10 cellular contexts compared by ENCODE assay signal in genomic region chr20:46399401-46399800, GRCh38. TPM values are rescaled to one million over a fixed set of nuclear protein-coding genes. Genes with fewer than 3 reads are reported as not detected.
DNase-seq lines count a peak whose midpoint lies in the region; ATAC-seq, FAIRE-seq and TF ChIP-seq lines count a peak whose summit lies in the region.
"Had no signal": no experiment of that assay in that cellular context is flagged by ENCODE, and none has a peak within 500 bp of the region (broad histone marks: within the 10 kb centered on the region; RNA-seq: fewer than 3 reads in every experiment).

No MANE protein-coding gene starts in this region.

- H3K9ac ChIP-seq in Loucy (ENCODE audit: low read depth, low read length, poor library complexity, severe bottlenecking), result no peak overlapping the region

- H3K4me1 Mint-ChIP-seq in CD14-positive monocyte (peaks cover 92% of the 10 kb centered on the region), WTC11 (peaks cover 22% of the 10 kb centered on the region)

- H3K9me3 ChIP-seq in Loucy (ENCODE audit: insufficient read depth, low read depth, low read length), result no peaks in the 10 kb centered on the region
- H3K9me3 ChIP-seq in osteoblast (ENCODE audit: low read depth, low read length), result no peaks in the 10 kb centered on the region

- DNase-seq in CD14-positive monocyte (ENCODE audit: low spot score), result no peak
- DNase-seq in osteoblast (ENCODE audit: insufficient read length, low spot score, missing footprints), result no peak
- DNase-seq in activated CD8-positive, alpha-beta memory T cell treated with anti-CD3 and anti-CD28 coated beads, Interleukin-2, amount 50 U/mL, for 4 hours, result no peak
- DNase-seq in D721Med (ENCODE audit: insufficient read length, low spot score), result no peak
- DNase-seq in WTC11 (ENCODE audit: low spot score), result no peak
- DNase-seq: brain microvascular endothelial cell, DMS79 treated with DMSO at 0.1 percent for 48 hours had no signal

- peaks cover 48% of the 10 kb centered on the region for H4K20me1 ChIP-seq in Loucy (ENCODE audit: insufficient read depth, low read length, poor library complexity, severe bottlenecking)
- peaks cover 18% of the 10 kb centered on the region for H4K20me1 ChIP-seq in osteoblast (ENCODE audit: insufficient read depth, low read length)

- no peak for FAIRE-seq in D721Med (lab: Jason Lieb, UNC)

- H3K36me3 Mint-ChIP-seq in CD14-positive monocyte (peaks cover 17 to 23% of the 10 kb centered on the region in 2 donors), WTC11 (peaks cover 4% of the 10 kb centered on the region; the same call in 1 of the 2 replicates)

- no peak overlapping the region for H3K4me3 ChIP-seq in Loucy (ENCODE audit: low read length, poor library complexity, severe bottlenecking)
- no peak overlapping the region for H3K4me3 ChIP-seq in osteoblast (ENCODE audit: insufficient read depth, low read length)

- no peaks in the 10 kb centered on the region for H3K27me3 Mint-ChIP-seq in CD14-positive monocyte (ENCODE audit: low read depth in 3 of 3)
- H3K27me3 Mint-ChIP-seq in WTC11 (ENCODE audit: low read depth), result no peaks in the 10 kb centered on the region

- H3K27ac Mint-ChIP-seq in CD14-positive monocyte, result peak overlapping the region; percentile 83 to 94 (median 88)
- H3K27ac Mint-ChIP-seq in WTC11, result no peak overlapping the region; the same call in 1 of the 2 replicates

- H3K27me3 ChIP-seq in Loucy (ENCODE audit: insufficient read depth, low read length, poor library complexity, severe bottlenecking) (no peaks in the 10 kb centered on the region), osteoblast (ENCODE audit: insufficient read depth, low read length) (no peaks in the 10 kb centered on the region)
- H3K27me3 ChIP-seq: brain microvascular endothelial cell had no signal

- H3K4me2 ChIP-seq in Loucy (ENCODE audit: low read depth, low read length, poor library complexity, severe bottlenecking), result peak overlapping the region; percentile 69
- H3K4me2 ChIP-seq in osteoblast (ENCODE audit: insufficient read depth, low read length), result no peak overlapping the region

- H3K4me3 Mint-ChIP-seq in CD14-positive monocyte, result peak overlapping the region; percentile 45 to 87
- H3K4me3 Mint-ChIP-seq in WTC11, result no peak overlapping the region

- H3K9me3 Mint-ChIP-seq in CD14-positive monocyte, result no peaks in the 10 kb centered on the region
- H3K9me3 Mint-ChIP-seq in WTC11, result no peaks in the 10 kb centered on the region

- H3K36me3 ChIP-seq in Loucy (ENCODE audit: insufficient read depth, low read length), result peaks cover 17% of the 10 kb centered on the region; the same call in 1 of the 2 replicates
- peaks cover 8% of the 10 kb centered on the region for H3K36me3 ChIP-seq in osteoblast (ENCODE audit: insufficient read depth, low read length)

- CTCF ChIA-PET in WTC11 (lab: Charles Lee), result interaction anchor here (1.0 to 3.9 kb wide), 5 partner anchors 39 to 388 kb away, joined by 3 to 15 read pairs (median 3); no protein-coding TSS in a partner anchor

- TF ChIP-seq CTCF in CD14-positive monocyte (IDR thresholded peaks at IDR 0.05), result no peak
- TF ChIP-seq CTCF in Loucy (conservative IDR thresholded peaks at IDR 0.05; ENCODE audit: low read length), result no peak
- TF ChIP-seq CTCF in osteoblast (IDR thresholded peaks at IDR 0.05; ENCODE audit: extremely low read depth, low read depth, low read length), result no peak
- TF ChIP-seq CTCF in D721Med (IDR thresholded peaks at IDR 0.05; ENCODE audit: insufficient read depth, missing control alignments), result no peak
- no peak for TF ChIP-seq CTCF in WTC11 (IDR thresholded peaks at IDR 0.05)

- H3K4me1 ChIP-seq in Loucy (ENCODE audit: insufficient read depth, low read length, poor library complexity, severe bottlenecking), result peaks cover 49% of the 10 kb centered on the region
- peaks cover 31% of the 10 kb centered on the region for H3K4me1 ChIP-seq in osteoblast (ENCODE audit: insufficient read depth, low read length)

- peaks cover 4% of the 10 kb centered on the region; the same call in 1 of the 2 replicates for H3F3A ChIP-seq in Loucy (ENCODE audit: low read depth)

- H2AFZ ChIP-seq in Loucy (ENCODE audit: low read length) (no peak overlapping the region), osteoblast (ENCODE audit: low read length) (no peak overlapping the region)

- H3K9me2 ChIP-seq in Loucy (replicated peaks; ENCODE audit: low read depth, low read length), result no peaks in the 10 kb centered on the region

- H3K27ac ChIP-seq in cingulate gyrus (ENCODE audit: low read depth, low read length), result peak overlapping the region; percentile 42
- H3K27ac ChIP-seq in osteoblast (ENCODE audit: low read depth, low read length), result peak overlapping the region; percentile 89
- H3K27ac ChIP-seq: brain microvascular endothelial cell had no signal

- intact Hi-C loops in CD14-positive monocyte (cut with micrococcal nuclease), result no loop called here

- no peak for ATAC-seq in HG03108 (IDR thresholded peaks at IDR 0.05; ENCODE audit: unreplicated experiment)
- ATAC-seq in WTC11, result no peak

- H3K79me2 ChIP-seq in Loucy (ENCODE audit: insufficient read depth, low read length) (peaks cover 66% of the 10 kb centered on the region), osteoblast (ENCODE audit: insufficient read depth, low read length) (peaks cover 79% of the 10 kb centered on the region)

- POLR2A ChIA-PET in WTC11 (lab: Charles Lee), result no interaction called here

TF ChIP-seq in WTC11, 78 proteins besides CTCF, POLR2A, EP300 and RAD21 (continues in another document):
- TF ChIP-seq MAX (CRISPR knock-in tag; IDR thresholded peaks at IDR 0.05) (no peak), PRDM15 (CRISPR knock-in tag; IDR thresholded peaks at IDR 0.05) (no peak), NFATC4 (CRISPR knock-in tag; IDR thresholded peaks at IDR 0.05) (no peak), ZNF416 (CRISPR knock-in tag; IDR thresholded peaks at IDR 0.05) (no peak), USF1 (CRISPR knock-in tag; IDR thresholded peaks at IDR 0.05) (no peak), RELA (CRISPR knock-in tag; IDR thresholded peaks at IDR 0.05; ENCODE audit: borderline replicate concordance) (no peak), ERG (CRISPR knock-in tag; IDR thresholded peaks at IDR 0.05) (no peak), SP1 (CRISPR knock-in tag; conservative IDR thresholded peaks at IDR 0.05) (no peak), ATF3 (CRISPR knock-in tag; conservative IDR thresholded peaks at IDR 0.05) (no peak), ZMAT4 (CRISPR knock-in tag; IDR thresholded peaks at IDR 0.05) (no peak), SOX15 (CRISPR knock-in tag; IDR thresholded peaks at IDR 0.05) (no peak), NR1H2 (CRISPR knock-in tag; IDR thresholded peaks at IDR 0.05) (no peak)

RNA-seq across cellular contexts. Expression of gene ELMO2, which starts 7.0 kb away (rescaled TPM):
- 10 to 100 TPM; 35.3 to 42.3 TPM for polyA plus RNA-seq in CD14-positive monocyte
- total RNA-seq in osteoblast (39.8 and 46.7 TPM in 2 replicates), WTC11 (2021) (28.4 to 35.5 TPM (median 32.3 TPM) in 3 replicates)
